20 cellular contexts compared by ENCODE assay signal in genomic region chr17:14469971-14470370, GRCh38.
"Had no signal": no experiment of that assay in that cellular context is flagged by ENCODE, and none has a peak within 500 bp of the region (broad histone marks: within the 10 kb centered on the region; RNA-seq: fewer than 3 reads in every experiment).

No MANE protein-coding gene starts in this region.

- H3K36me3 ChIP-seq: ovary, suprapubic skin, thyroid gland had no signal

- H3K79me2 ChIP-seq: hepatocyte had no signal

- H3K27ac Mint-ChIP-seq: endodermal cell; naive thymus-derived CD8-positive, alpha-beta T cell; progenitor cell of endocrine pancreas; stimulated activated effector memory CD8-positive, alpha-beta T cell treated with anti-CD3 and anti-CD28 coated beads, Interleukin-12 subunit alpha, Interleukin-12 subunit beta, amount 100 ng/mL, for 72 hours; type B pancreatic cell had no signal

- H3K4me3 ChIP-seq: hepatocyte, ovary, suprapubic skin, thyroid gland had no signal

- H3K36me3 Mint-ChIP-seq: stimulated activated effector memory CD8-positive, alpha-beta T cell treated with anti-CD3 and anti-CD28 coated beads, Interleukin-12 subunit alpha, Interleukin-12 subunit beta, amount 100 ng/mL, for 72 hours; type B pancreatic cell had no signal

- H3K27me3 Mint-ChIP-seq: naive thymus-derived CD8-positive, alpha-beta T cell; type B pancreatic cell had no signal

- H3K9me3 ChIP-seq: ovary, suprapubic skin, thyroid gland had no signal

- H3K27ac ChIP-seq: ovary, suprapubic skin, thyroid gland had no signal

- H2AFZ ChIP-seq: hepatocyte had no signal

- H3K4me1 ChIP-seq: thyroid gland had no signal

- ATAC-seq: naive thymus-derived CD8-positive, alpha-beta T cell; right cardiac atrium; stimulated activated effector memory CD8-positive, alpha-beta T cell treated with anti-CD3 and anti-CD28 coated beads, Interleukin-12 subunit alpha, Interleukin-12 subunit beta, amount 100 ng/mL, for 72 hours; stimulated activated naive CD8-positive, alpha-beta T cell treated with anti-CD3 and anti-CD28 coated beads, Interleukin-15, Interleukin-2, amounts not matched to agents 100 U/mL and 50 U/mL, for 24 hours had no signal

- H3K4me2 ChIP-seq: hepatocyte had no signal

- H3K9me3 Mint-ChIP-seq: neural crest cell; stimulated activated effector memory CD8-positive, alpha-beta T cell treated with anti-CD3 and anti-CD28 coated beads, Interleukin-12 subunit alpha, Interleukin-12 subunit beta, amount 100 ng/mL, for 72 hours; type B pancreatic cell had no signal

- H3K4me3 Mint-ChIP-seq: endodermal cell; naive thymus-derived CD8-positive, alpha-beta T cell; neural crest cell; stimulated activated effector memory CD8-positive, alpha-beta T cell treated with anti-CD3 and anti-CD28 coated beads, Interleukin-12 subunit alpha, Interleukin-12 subunit beta, amount 100 ng/mL, for 72 hours; type B pancreatic cell had no signal

- DNase-seq: dermis blood vessel endothelial cell; effector CD4-positive, alpha-beta T cell; endodermal cell; erythroblast; foreskin melanocyte; head of caudate nucleus; naive thymus-derived CD8-positive, alpha-beta T cell; nucleus accumbens; ovary; right cardiac atrium; stimulated activated CD4-positive, alpha-beta T cell treated with anti-CD3 and anti-CD28 coated beads, Interleukin-4, amount 100 ng/mL, for 1 hour; stimulated activated CD8-positive, alpha-beta memory T cell treated with anti-CD3 and anti-CD28 coated beads, Interleukin-4, amount 100 ng/mL, for 48 hours; stimulated activated naive CD8-positive, alpha-beta T cell treated with anti-CD3 and anti-CD28 coated beads, Interleukin-15, Interleukin-2, amounts not matched to agents 100 U/mL and 50 U/mL, for 24 hours; thyroid gland had no signal

- H3K27me3 ChIP-seq: hepatocyte, ovary, suprapubic skin, thyroid gland had no signal
